19 cellular contexts compared by ENCODE assay signal in genomic region chr2:151916632-151917031, GRCh38.
A peak's percentile ranks its signal among the peaks of the same experiment; 100 is the strongest.
DNase-seq lines count a peak whose midpoint lies in the region; ATAC-seq and TF ChIP-seq lines count a peak whose summit lies in the region.
"Had no signal": no experiment of that assay in that cellular context is flagged by ENCODE, and none has a peak within 500 bp of the region (broad histone marks: within the 10 kb centered on the region; RNA-seq: fewer than 3 reads in every experiment).

No MANE protein-coding gene starts in this region.

- peak; percentile 2 to 20 for DNase-seq in NCI-H2081 (lab: John Stamatoyannopoulos, UW)
- no peak for DNase-seq in NCI-H2081 treated with DMSO at 0.1 percent for 48 hours (lab: John Stamatoyannopoulos, UW)
- DNase-seq in HAP-1 (ENCODE audit: low spot score in 2 of 2), result peak; percentile 16 to 20
- DNase-seq in NOMO-1 treated with DMSO at 0.1 percent for 48 hours (lab: John Stamatoyannopoulos, UW; ENCODE audit: unreplicated experiment), result peak; percentile 43
- DNase-seq in chondrocyte (ENCODE audit: low spot score), result no peak
- no peak for DNase-seq in central memory CD4-positive, alpha-beta T cell
- DNase-seq: 8988T; CD8-positive, alpha-beta memory T cell; DMS79 treated with DMSO at 0.1 percent for 48 hours; GM23248; NCI-H1092 treated with DMSO at 0.1 percent for 48 hours; NCI-H1694 treated with DMSO at 0.1 percent for 48 hours; NCI-H345; NK-92 treated with Interleukin-12 subunit alpha and Interleukin-12 subunit beta, amount 100 ng/mL, for 24 hours; T-cell; T-helper 9 cell had no signal

- H3K4me1 ChIP-seq in HAP-1, result no peaks in the 10 kb centered on the region

- in situ Hi-C loops in HAP-1 (cut with MboI; ENCODE audit: low sequenced_read_pairs), result no loop called here

- H3K27me3 Mint-ChIP-seq in chondrocyte (ENCODE audit: low read depth), result peaks cover 8% of the 10 kb centered on the region

- no peaks in the 10 kb centered on the region for H3K36me3 ChIP-seq in HAP-1 (replicated peaks)

- peaks cover 2% of the 10 kb centered on the region for H3K36me3 Mint-ChIP-seq in chondrocyte (ENCODE audit: low read depth)
- H3K36me3 Mint-ChIP-seq: CD8-positive, alpha-beta memory T cell; T-cell had no signal

- H3K9me3 ChIP-seq in HAP-1, result no peaks in the 10 kb centered on the region

- H3K4me3 ChIP-seq in HAP-1, result no peak overlapping the region
- H3K4me3 ChIP-seq: GM23248 had no signal

- H3K27ac Mint-ChIP-seq in chondrocyte (ENCODE audit: unreplicated experiment), result no peak overlapping the region
- H3K27ac Mint-ChIP-seq: CD8-positive, alpha-beta memory T cell; T-cell had no signal

- H3K4me3 Mint-ChIP-seq in chondrocyte (ENCODE audit: unreplicated experiment), result no peak overlapping the region
- H3K4me3 Mint-ChIP-seq: CD8-positive, alpha-beta memory T cell; T-cell had no signal

- H3K27me3 ChIP-seq in HAP-1 (ENCODE audit: low read depth), result no peaks in the 10 kb centered on the region

- peaks cover 5% of the 10 kb centered on the region for H3K9me3 Mint-ChIP-seq in chondrocyte (ENCODE audit: low read depth)

- H3K4me1 Mint-ChIP-seq in chondrocyte (ENCODE audit: low read depth), result peaks cover 7% of the 10 kb centered on the region
- H3K4me1 Mint-ChIP-seq: CD8-positive, alpha-beta memory T cell had no signal

- ATAC-seq in GM21528 (IDR thresholded peaks at IDR 0.05; ENCODE audit: low FRiP score, unreplicated experiment) (no peak), HG03460 (IDR thresholded peaks at IDR 0.05; ENCODE audit: unreplicated experiment) (no peak)
- ATAC-seq: HCT116, T-cell had no signal

- TF ChIP-seq CTCF in chondrocyte (IDR thresholded peaks at IDR 0.05), result peak; percentile 49

Comparison
In these comparisons a context has a peak if more than half of its experiments do, and no peak if none do; other contexts are left out.
1. DNase-seq: peak in NCI-H2081 (2 of 2), HAP-1 (2 of 2) and NOMO-1 treated with DMSO at 0.1 percent for 48 hours (single experiment); none in NCI-H2081 treated with DMSO at 0.1 percent for 48 hours (single experiment), chondrocyte (single experiment) and central memory CD4-positive, alpha-beta T cell (single experiment).